Comparison of ENCODE assay signal across 8 cellular contexts in the genomic region with DNA sequence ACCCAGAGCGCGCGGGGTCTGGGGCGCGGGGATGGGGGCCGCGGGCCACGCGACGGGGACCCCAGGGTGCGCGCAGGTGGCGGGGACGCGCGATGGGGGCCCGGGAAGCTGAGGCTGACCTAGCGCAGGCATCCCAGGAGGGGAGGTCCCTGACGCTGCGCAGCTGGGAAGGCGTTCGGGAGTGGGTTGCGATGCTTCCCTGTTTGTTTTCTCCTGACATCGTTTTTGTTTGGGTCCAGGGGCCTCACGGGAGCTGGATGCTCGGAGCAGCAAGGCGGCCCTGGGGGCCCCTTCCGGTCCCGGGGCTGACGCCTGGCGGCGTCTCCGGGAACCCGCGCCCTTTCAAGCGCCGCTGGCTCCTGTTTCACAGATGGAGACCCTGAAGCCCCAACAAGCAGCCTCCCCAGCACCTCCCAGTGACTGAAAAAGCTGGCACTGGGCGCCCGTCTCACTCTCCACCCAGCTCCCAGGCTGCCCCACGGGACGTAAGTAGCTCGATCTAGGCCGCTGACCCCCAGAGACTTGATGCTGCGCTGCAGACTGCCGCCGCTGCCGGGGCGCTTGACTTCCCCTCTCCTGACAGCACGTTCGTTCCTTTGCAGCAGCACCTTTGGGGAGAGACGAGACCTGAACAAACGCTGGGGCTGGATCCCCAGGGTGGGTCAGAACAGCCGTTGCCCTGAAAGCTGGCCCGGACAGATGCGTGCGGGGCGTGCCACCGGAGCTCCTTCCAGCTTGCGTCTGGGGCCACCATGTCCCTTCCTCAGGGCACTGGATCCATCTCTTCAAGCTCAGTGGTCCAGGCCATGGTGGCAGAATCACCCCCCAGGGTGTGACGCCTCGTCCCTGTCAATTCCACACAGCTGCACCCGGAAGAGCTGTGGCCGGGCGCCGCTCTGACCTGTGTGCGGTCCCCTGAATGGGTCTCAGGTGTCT. TPM values are rescaled to one million over a fixed set of nuclear protein-coding genes. Genes with fewer than 3 reads are reported as not detected.
DNase-seq lines count a peak whose midpoint lies in the region; ATAC-seq and TF ChIP-seq lines count a peak whose summit lies in the region.

No MANE protein-coding gene starts in this region.

- H3K4me3 ChIP-seq in Karpas-422 (ENCODE audit: low read length) = peak overlapping the region; percentile 77
- peak overlapping the region; percentile 73 for H3K4me3 ChIP-seq in WI38 (ENCODE audit: low read depth, low read length)
- H3K4me3 ChIP-seq in left lung = peak overlapping the region; percentile 70 to 92

- peaks cover 5% of the 10 kb centered on the region; the same call in 1 of the 2 replicates for H4K20me1 ChIP-seq in Karpas-422 (ENCODE audit: insufficient read depth, low read depth, low read length)

- peak; percentile 8 for DNase-seq in GM04503 (ENCODE audit: low read depth)
- peak; percentile 90 for DNase-seq in Karpas-422
- peak; percentile 34 for DNase-seq in cerebellar cortex (ENCODE audit: low spot score)
- peak; percentile 57 to 86 for DNase-seq in left lung
- DNase-seq in stimulated activated CD4-positive, alpha-beta T cell treated with anti-CD3 and anti-CD28 coated beads, Interleukin-4, amount 100 ng/mL, for 4 hours = peak; percentile 18 to 48
- DNase-seq in NCI-H446 treated with DMSO at 0.1 percent for 48 hours (lab: John Stamatoyannopoulos, UW) = no peak

- no peak overlapping the region for H2AFZ ChIP-seq in Karpas-422 (ENCODE audit: low read length)

- ATAC-seq in GM21786 (IDR thresholded peaks at IDR 0.05; ENCODE audit: unreplicated experiment) = peak; percentile 43
- ATAC-seq in left lung = peak; percentile 1

- H3K4me1 ChIP-seq in Karpas-422 (ENCODE audit: low read length) = peaks cover 18% of the 10 kb centered on the region
- H3K4me1 ChIP-seq in left lung = peaks cover 0 to 18% of the 10 kb centered on the region in 2 donors

- 0 out of 2 replicates have a peak, but pooled peaks cover 3% of the 10 kb centered on the region for H3K79me2 ChIP-seq in Karpas-422 (ENCODE audit: low read length)

- H3K4me2 ChIP-seq in Karpas-422 (ENCODE audit: low read depth, low read length, poor library complexity, severe bottlenecking) = peak overlapping the region; percentile 81

- peak overlapping the region; percentile 75 for H3K9ac ChIP-seq in Karpas-422 (ENCODE audit: low read length)

- H3K27ac ChIP-seq in Karpas-422 (ENCODE audit: low read length) (peak overlapping the region; percentile 75), left lung (peak overlapping the region in 1 of 2 donors; percentile 80)

- intact Hi-C loops in left lung (cut with DNase I) = no loop called here

- H3K9me3 ChIP-seq in Karpas-422 (ENCODE audit: low read length) (no peaks in the 10 kb centered on the region), left lung (no peaks in the 10 kb centered on the region)

- H3K27me3 ChIP-seq in Karpas-422 (ENCODE audit: low read length) (no peaks in the 10 kb centered on the region), left lung (no peaks in the 10 kb centered on the region)

- TF ChIP-seq CTCF in WI38 (IDR thresholded peaks at IDR 0.05; ENCODE audit: low read depth, low read length) (no peak), left lung (IDR thresholded peaks at IDR 0.05) (peak in 1 of 2 donors; percentile 29)

- H3K9me2 ChIP-seq in Karpas-422 (replicated peaks; ENCODE audit: insufficient read depth, low read length) = no peaks in the 10 kb centered on the region

- H3K36me3 ChIP-seq in Karpas-422 (ENCODE audit: insufficient read depth, low read length) (peaks cover 5% of the 10 kb centered on the region; the same call in 1 of the 2 replicates), left lung (peaks cover 0 to 20% of the 10 kb centered on the region in 2 donors)

RNA-seq across cellular contexts. Expression of gene BRD3OS, which starts 0.6 kb away (rescaled TPM):
- total RNA-seq in Karpas-422 (2014; rRNA removed; shearing (Covaris generic); ENCODE audit: low replicate concordance) = 41.0 and 49.5 TPM in 2 replicates
- total RNA-seq in left lung = 10 to 100 TPM; 15.8 to 17.6 TPM

RNA-seq across cellular contexts. Expression of gene VAV2, which starts 33.8 kb away (rescaled TPM):
- 3.5 and 9.6 TPM in 2 replicates for total RNA-seq in Karpas-422 (2014; rRNA removed; shearing (Covaris generic); ENCODE audit: low replicate concordance)
- 10 to 100 TPM; 25.3 to 26.2 TPM for total RNA-seq in left lung

RNA-seq across cellular contexts. Expression of gene BRD3, which starts 42.0 kb away (rescaled TPM):
- 4.0 and 7.2 TPM in 2 replicates for total RNA-seq in Karpas-422 (2014; rRNA removed; shearing (Covaris generic); ENCODE audit: low replicate concordance)
- 10 to 100 TPM; 27.0 to 37.3 TPM for total RNA-seq in left lung
